8 cellular contexts compared by ENCODE assay signal in genomic region chr2:151051584-151052220, GRCh38.
A peak's percentile ranks its signal among the peaks of the same experiment; 100 is the strongest.
DNase-seq lines count a peak whose midpoint lies in the region; ATAC-seq and TF ChIP-seq lines count a peak whose summit lies in the region.

No MANE protein-coding gene starts in this region.

- H3K27me3 Mint-ChIP-seq in WTC11 (ENCODE audit: low read depth): no peaks in the 10 kb centered on the region

- H3K4me3 Mint-ChIP-seq in WTC11: no peak overlapping the region

- POLR2A ChIA-PET in WTC11 (lab: Charles Lee): no interaction called here

- ATAC-seq in GM18858 (IDR thresholded peaks at IDR 0.05; ENCODE audit: unreplicated experiment) (peak; percentile 82), HG02885 (IDR thresholded peaks at IDR 0.05; ENCODE audit: poor library complexity, unreplicated experiment) (peak; percentile 97), WTC11 (peak; percentile 48)

- peaks cover 5% of the 10 kb centered on the region for H3K9me3 Mint-ChIP-seq in WTC11

- CTCF ChIA-PET in WTC11 (lab: Charles Lee): interaction anchor here (0.7 to 2.1 kb wide), 11 partner anchors 11 to 450 kb away, joined by 3 to 9 read pairs (median 4); no protein-coding TSS in a partner anchor

- DNase-seq in COR-L47 (lab: John Stamatoyannopoulos, UW) (peak; percentile 18), NCI-H1694 treated with DMSO at 0.1 percent for 48 hours (lab: John Stamatoyannopoulos, UW) (peak; percentile 72), WTC11 (ENCODE audit: low spot score) (peak; percentile 25), foreskin melanocyte (peak; percentile 57), pulmonary artery endothelial cell (ENCODE audit: low read depth, low spot score) (peak; percentile 3)
- DNase-seq in activated CD8-positive, alpha-beta memory T cell treated with anti-CD3 and anti-CD28 coated beads for 24 hours: no peak

- TF ChIP-seq CTCF in WTC11 (IDR thresholded peaks at IDR 0.05): peak; percentile 78

- peaks cover 11% of the 10 kb centered on the region for H3K4me1 Mint-ChIP-seq in WTC11

- 0 out of 2 replicates have a peak, but pooled peaks cover 4% of the 10 kb centered on the region for H3K36me3 Mint-ChIP-seq in WTC11

- no peak overlapping the region for H3K27ac Mint-ChIP-seq in WTC11

TF ChIP-seq in WTC11, 78 proteins besides CTCF, POLR2A, EP300 and RAD21:
- TF ChIP-seq CBFB (CRISPR knock-in tag; IDR thresholded peaks at IDR 0.05; ENCODE audit: low read depth): no peak
- no peak for TF ChIP-seq SP1 (CRISPR knock-in tag; conservative IDR thresholded peaks at IDR 0.05)
- TF ChIP-seq AR (CRISPR knock-in tag; IDR thresholded peaks at IDR 0.05): no peak
- TF ChIP-seq, protein P1, sequence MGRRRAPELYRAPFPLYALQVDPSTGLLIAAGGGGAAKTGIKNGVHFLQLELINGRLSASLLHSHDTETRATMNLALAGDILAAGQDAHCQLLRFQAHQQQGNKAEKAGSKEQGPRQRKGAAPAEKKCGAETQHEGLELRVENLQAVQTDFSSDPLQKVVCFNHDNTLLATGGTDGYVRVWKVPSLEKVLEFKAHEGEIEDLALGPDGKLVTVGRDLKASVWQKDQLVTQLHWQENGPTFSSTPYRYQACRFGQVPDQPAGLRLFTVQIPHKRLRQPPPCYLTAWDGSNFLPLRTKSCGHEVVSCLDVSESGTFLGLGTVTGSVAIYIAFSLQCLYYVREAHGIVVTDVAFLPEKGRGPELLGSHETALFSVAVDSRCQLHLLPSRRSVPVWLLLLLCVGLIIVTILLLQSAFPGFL (CRISPR knock-in tag; IDR thresholded peaks at IDR 0.05; ENCODE audit: borderline replicate concordance): no peak
